In the genomic region with DNA sequence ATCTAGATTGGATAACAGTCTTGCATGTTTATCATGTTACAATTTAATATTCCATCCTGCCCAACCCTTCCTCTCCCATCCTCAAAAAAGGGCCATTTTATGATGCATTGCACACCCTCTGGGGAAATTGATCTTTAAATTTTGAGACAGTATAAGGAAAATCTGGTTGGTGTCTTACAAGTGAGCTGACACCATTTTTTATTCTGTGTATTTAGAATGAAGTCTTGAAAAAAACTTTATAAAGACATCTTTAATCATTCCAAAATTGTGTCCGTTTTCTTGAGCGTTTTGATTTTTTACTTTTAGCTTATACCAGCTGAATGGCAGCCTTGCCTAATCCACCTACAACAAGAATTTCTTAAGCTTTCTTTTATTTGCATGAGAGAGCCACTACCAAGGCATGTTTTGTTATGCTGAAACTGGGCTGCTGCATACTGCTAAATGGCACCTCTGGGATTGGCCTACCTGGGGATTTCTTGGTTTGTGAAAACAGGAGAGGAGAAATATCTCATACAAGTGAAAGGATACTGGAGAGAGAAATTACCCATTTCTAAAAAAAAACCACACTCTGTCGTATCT, we compare ENCODE assay signal across 8 cellular contexts. TPM values are rescaled to one million over a fixed set of nuclear protein-coding genes. Genes with fewer than 3 reads are reported as not detected.
DNase-seq lines count a peak whose midpoint lies in the region; ATAC-seq, FAIRE-seq and TF ChIP-seq lines count a peak whose summit lies in the region.

No MANE protein-coding gene starts in this region.

- H3K9ac ChIP-seq in mucosa of rectum (ENCODE audit: low read depth in 1 of 2, low read length in 2 of 2): peak overlapping the region; percentile 99 to 100

- H3K4me3 ChIP-seq in CD8-positive, alpha-beta T cell (ENCODE audit: low read depth, low read length): peak overlapping the region; percentile 38
- H3K4me3 ChIP-seq in bronchial epithelial cell (ENCODE audit: low read depth, low read length) (peak overlapping the region; percentile 89), mucosa of rectum (ENCODE audit: low read length in 2 of 2) (peak overlapping the region; percentile 96 to 100)

- peaks cover 47% of the 10 kb centered on the region for H3K36me3 Mint-ChIP-seq in CD8-positive, alpha-beta T cell

- CTCF ChIA-PET in CD8-positive, alpha-beta T cell (lab: Charles Lee): interaction anchor here (0.7 to 3.0 kb wide), 4 partner anchors 13 to 88 kb away, joined by 3 to 11 read pairs (median 4); no protein-coding TSS in a partner anchor

- no peaks in the 10 kb centered on the region for H3K9me3 Mint-ChIP-seq in CD8-positive, alpha-beta T cell

- no peak for DNase-seq in CD8-positive, alpha-beta T cell
- DNase-seq in M059J (ENCODE audit: low read depth) (peak; percentile 54), bronchial epithelial cell (ENCODE audit: low read depth) (peak; percentile 57), SKM-1 treated with dmso at 0.1 percent for 144 hours (lab: John Stamatoyannopoulos, UW; ENCODE audit: unreplicated experiment) (no peak), ureter (ENCODE audit: low spot score) (no peak)

- no peak for FAIRE-seq in bronchial epithelial cell (lab: Jason Lieb, UNC)

- intact Hi-C loops in CD8-positive, alpha-beta T cell (cut with DNase I, micrococcal nuclease): no loop called here

- no peak for ATAC-seq in CD8-positive, alpha-beta T cell
- no peak for ATAC-seq in GM18511 (IDR thresholded peaks at IDR 0.05; ENCODE audit: unreplicated experiment)
- no peak for ATAC-seq in HG02610 (IDR thresholded peaks at IDR 0.05; ENCODE audit: unreplicated experiment)

- no peaks in the 10 kb centered on the region for H3K9me3 ChIP-seq in CD8-positive, alpha-beta T cell (ENCODE audit: low read length)
- no peaks in the 10 kb centered on the region for H3K9me3 ChIP-seq in mucosa of rectum (ENCODE audit: control insufficient read depth in 2 of 2, low read length in 2 of 2)

- no peaks in the 10 kb centered on the region for H3K27me3 Mint-ChIP-seq in CD8-positive, alpha-beta T cell (ENCODE audit: low read depth)

- no peak for TF ChIP-seq CTCF in CD8-positive, alpha-beta T cell (IDR thresholded peaks at IDR 0.05)
- TF ChIP-seq CTCF in bronchial epithelial cell (IDR thresholded peaks at IDR 0.05; ENCODE audit: insufficient read depth, low read length, severe bottlenecking): no peak

- H3K4me1 Mint-ChIP-seq in CD8-positive, alpha-beta T cell (ENCODE audit: low read depth): peaks cover 59% of the 10 kb centered on the region

- H3K27me3 ChIP-seq in CD8-positive, alpha-beta T cell (ENCODE audit: insufficient read depth, low read length): no peaks in the 10 kb centered on the region
- H3K27me3 ChIP-seq in bronchial epithelial cell (ENCODE audit: control insufficient read depth, insufficient read depth, low read length) (no peaks in the 10 kb centered on the region), mucosa of rectum (ENCODE audit: control insufficient read depth in 2 of 2, insufficient read depth in 2 of 2, low read length in 2 of 2) (no peaks in the 10 kb centered on the region)

- H3K36me3 ChIP-seq in CD8-positive, alpha-beta T cell (ENCODE audit: insufficient read depth, low read length): no peaks in the 10 kb centered on the region
- H3K36me3 ChIP-seq in bronchial epithelial cell (ENCODE audit: control insufficient read depth, insufficient read depth, low read length) (peaks cover 4% of the 10 kb centered on the region), mucosa of rectum (ENCODE audit: control insufficient read depth in 2 of 2, insufficient read depth in 2 of 2, low read length in 2 of 2) (peaks cover 21 to 22% of the 10 kb centered on the region in 2 donors)

- H3K27ac Mint-ChIP-seq in CD8-positive, alpha-beta T cell: peak overlapping the region; percentile 93

- peak overlapping the region; percentile 69 for H3K27ac ChIP-seq in CD8-positive, alpha-beta T cell (ENCODE audit: low read depth, low read length)
- peak overlapping the region; percentile 100 for H3K27ac ChIP-seq in mucosa of rectum (ENCODE audit: low read depth in 2 of 2, low read length in 2 of 2)

- POLR2A ChIA-PET in CD8-positive, alpha-beta T cell (lab: Charles Lee): interaction anchor here (1.1 kb wide), 1 partner anchor 9 kb away, joined by 3 read pairs; no protein-coding TSS in a partner anchor

- H3K4me3 Mint-ChIP-seq in CD8-positive, alpha-beta T cell: peak overlapping the region; percentile 92

- H3K4me1 ChIP-seq in CD8-positive, alpha-beta T cell (ENCODE audit: insufficient read depth, low read length): peaks cover 24% of the 10 kb centered on the region
- peaks cover 20 to 31% of the 10 kb centered on the region in 2 donors for H3K4me1 ChIP-seq in mucosa of rectum (ENCODE audit: control insufficient read depth in 2 of 2, insufficient read depth in 2 of 2, low read length in 2 of 2)

RNA-seq across cellular contexts. Expression of a gene that starts 52.3 kb away (rescaled TPM):
- total RNA-seq in CD8-positive, alpha-beta T cell: 10 to 100 TPM in 1 of 2 experiments, 1 to 10 TPM in 1; 9.7 to 11.0 TPM
- 9.2 and 11.4 TPM in 2 replicates for total RNA-seq in M059J (2014; rRNA removed; shearing (Covaris generic))
- total RNA-seq in bronchial epithelial cell (7.6 TPM in 2 replicates), ureter (9.4 TPM)

RNA-seq across cellular contexts. Expression of a gene that starts 52.5 kb away (rescaled TPM):
- 100 to 1,000 TPM; 153 to 171 TPM for total RNA-seq in CD8-positive, alpha-beta T cell
- 15.7 and 25.0 TPM in 2 replicates for total RNA-seq in M059J (2014; rRNA removed; shearing (Covaris generic))
- total RNA-seq in bronchial epithelial cell: 37.1 and 39.0 TPM in 2 replicates
- 46.8 TPM for total RNA-seq in ureter

Comparison
In these comparisons a context has a peak if more than half of its experiments do, and no peak if none do; other contexts are left out.
1. DNase-seq: peak in M059J (single experiment) and bronchial epithelial cell (single experiment); none in CD8-positive, alpha-beta T cell (0 of 7), SKM-1 treated with dmso at 0.1 percent for 144 hours (single experiment) and ureter (single experiment).
2. H3K4me3 ChIP-seq: peak in every context shown above with its lines; median percentile 98 in mucosa of rectum; 89 in bronchial epithelial cell; 38 in CD8-positive, alpha-beta T cell.